14 cellular contexts compared by ENCODE assay signal in genomic region chr10:53314856-53315255, GRCh38.
DNase-seq lines count a peak whose midpoint lies in the region; ATAC-seq and TF ChIP-seq lines count a peak whose summit lies in the region.
"Had no signal": no experiment of that assay in that cellular context is flagged by ENCODE, and none has a peak within 500 bp of the region (broad histone marks: within the 10 kb centered on the region; RNA-seq: fewer than 3 reads in every experiment).

No MANE protein-coding gene starts in this region.

- peak overlapping the region; percentile 16 for H3K27ac Mint-ChIP-seq in nephron progenitor cell
- H3K27ac Mint-ChIP-seq: activated B cell treated with CpG ODN at 0.5 μM for 24 hours; activated T-helper 17 cell treated with anti-CD3 and anti-CD28 coated beads, Interleukin-2, amount 50 U/mL, for 72 hours; type B pancreatic cell had no signal

- 0% methylated on average over 1 of the region's 1 CpG for WGBS in GM23248 (ENCODE audit: low coverage in 1 of 2, low lambda C conversion rate in 2 of 2, missing lambda C conversion rate in 2 of 2), 2 experiments

- H3K4me2 ChIP-seq in GM23248 (ENCODE audit: unreplicated experiment) = peak overlapping the region; percentile 64
- no peak overlapping the region for H3K4me2 ChIP-seq in osteoblast (ENCODE audit: insufficient read depth, low read length)

- H2AFZ ChIP-seq in GM23248 = 0 out of 2 replicates have a peak overlapping the region, but pooled peaks have one; percentile 9
- no peak overlapping the region for H2AFZ ChIP-seq in osteoblast (ENCODE audit: low read length)
- H2AFZ ChIP-seq: parathyroid adenoma had no signal

- no peaks in the 10 kb centered on the region for H3K27me3 ChIP-seq in GM23248 (replicated peaks; ENCODE audit: insufficient read depth)
- H3K27me3 ChIP-seq in osteoblast (ENCODE audit: insufficient read depth, low read length) = no peaks in the 10 kb centered on the region

- H3K4me3 Mint-ChIP-seq in nephron progenitor cell = no peak overlapping the region
- H3K4me3 Mint-ChIP-seq: activated B cell treated with CpG ODN at 0.5 μM for 24 hours; activated T-helper 17 cell treated with anti-CD3 and anti-CD28 coated beads, Interleukin-2, amount 50 U/mL, for 72 hours; type B pancreatic cell had no signal

- no peak overlapping the region for H3K9ac ChIP-seq in GM23248
- H3K9ac ChIP-seq: parathyroid adenoma had no signal

- TF ChIP-seq POLR2A in GM18505 (IDR thresholded peaks at IDR 0.05; ENCODE audit: borderline replicate concordance, extremely low read depth, insufficient read depth, insufficient read length) = no peak

- H3K9me3 ChIP-seq in GM23248 (ENCODE audit: low read depth) = no peaks in the 10 kb centered on the region
- no peaks in the 10 kb centered on the region for H3K9me3 ChIP-seq in osteoblast (ENCODE audit: low read depth, low read length)

- H3K4me1 Mint-ChIP-seq in nephron progenitor cell = peaks cover 23% of the 10 kb centered on the region
- H3K4me1 Mint-ChIP-seq: activated B cell treated with CpG ODN at 0.5 μM for 24 hours; activated T-helper 17 cell treated with anti-CD3 and anti-CD28 coated beads, Interleukin-2, amount 50 U/mL, for 72 hours had no signal

- H3K4me3 ChIP-seq in GM23248 (no peak overlapping the region), epithelial cell of esophagus (ENCODE audit: low read length) (no peak overlapping the region), osteoblast (ENCODE audit: insufficient read depth, low read length) (no peak overlapping the region)

- 0 out of 2 replicates have a peak, but pooled peaks cover 3% of the 10 kb centered on the region for H3F3A ChIP-seq in GM23248 (ENCODE audit: insufficient read depth)

- no peaks in the 10 kb centered on the region for H3K36me3 Mint-ChIP-seq in nephron progenitor cell (ENCODE audit: low read depth)
- H3K36me3 Mint-ChIP-seq: type B pancreatic cell had no signal

- in situ Hi-C loops in GM23248 (cut with MboI) = no loop called here

- H3K4me1 ChIP-seq in GM23248 (ENCODE audit: insufficient read depth) = peaks cover 14% of the 10 kb centered on the region
- no peaks in the 10 kb centered on the region for H3K4me1 ChIP-seq in osteoblast (ENCODE audit: insufficient read depth, low read length)
- H3K4me1 ChIP-seq: parathyroid adenoma had no signal

- TF ChIP-seq CTCF in epithelial cell of esophagus (IDR thresholded peaks at IDR 0.05; ENCODE audit: insufficient read depth, low read depth, low read length, missing control alignments) = no peak
- no peak for TF ChIP-seq CTCF in nephron progenitor cell (IDR thresholded peaks at IDR 0.05)
- no peak for TF ChIP-seq CTCF in osteoblast (IDR thresholded peaks at IDR 0.05; ENCODE audit: extremely low read depth, low read depth, low read length)

- ATAC-seq in GM18505 (IDR thresholded peaks at IDR 0.05; ENCODE audit: unreplicated experiment) (no peak), HG03095 (IDR thresholded peaks at IDR 0.05; ENCODE audit: unreplicated experiment) (no peak)
- ATAC-seq: activated T-helper 17 cell treated with anti-CD3 and anti-CD28 coated beads, Interleukin-2, amount 50 U/mL, for 72 hours had no signal

- H4K20me1 ChIP-seq in GM23248 (ENCODE audit: insufficient read depth) (no peaks in the 10 kb centered on the region), osteoblast (ENCODE audit: insufficient read depth, low read length) (no peaks in the 10 kb centered on the region)

- H3K36me3 ChIP-seq in GM23248 (ENCODE audit: low read depth) = no peaks in the 10 kb centered on the region
- H3K36me3 ChIP-seq in osteoblast (ENCODE audit: insufficient read depth, low read length) = no peaks in the 10 kb centered on the region

- DNase-seq in GM23248 (peak; percentile 89), OCI-M1 (lab: John Stamatoyannopoulos, UW) (peak; percentile 7), epithelial cell of esophagus (ENCODE audit: low read depth) (peak; percentile 96), nephron progenitor cell (no peak), osteoblast (ENCODE audit: insufficient read length, low spot score, missing footprints) (no peak)
- no peak for DNase-seq in stimulated activated CD4-positive, alpha-beta T cell treated with anti-CD3 and anti-CD28 coated beads, Interleukin-1b, Interleukin-23, amount 100 ng/mL, for 48 hours
- DNase-seq: activated B cell treated with CpG ODN at 0.5 μM for 24 hours, dermis blood vessel endothelial cell, NCI-H1105 had no signal

- H3K27me3 Mint-ChIP-seq in nephron progenitor cell (ENCODE audit: low read depth, poor library complexity) = no peaks in the 10 kb centered on the region
- H3K27me3 Mint-ChIP-seq: activated B cell treated with CpG ODN at 0.5 μM for 24 hours; activated T-helper 17 cell treated with anti-CD3 and anti-CD28 coated beads, Interleukin-2, amount 50 U/mL, for 72 hours; type B pancreatic cell had no signal

- H3K27ac ChIP-seq in GM23248 (peak overlapping the region; percentile 13; the same call in 1 of the 2 replicates), osteoblast (ENCODE audit: low read depth, low read length) (no peak overlapping the region)
- H3K27ac ChIP-seq: parathyroid adenoma had no signal

- H3K9me2 ChIP-seq in GM23248 (ENCODE audit: insufficient read depth) = no peaks in the 10 kb centered on the region

- H3K79me2 ChIP-seq in GM23248 (ENCODE audit: insufficient read depth) = no peaks in the 10 kb centered on the region
- H3K79me2 ChIP-seq in osteoblast (ENCODE audit: insufficient read depth, low read length) = no peaks in the 10 kb centered on the region
- H3K79me2 ChIP-seq: parathyroid adenoma had no signal

- no peaks in the 10 kb centered on the region for H3K9me3 Mint-ChIP-seq in nephron progenitor cell
- H3K9me3 Mint-ChIP-seq: type B pancreatic cell had no signal

Comparison
In these comparisons a context has a peak if more than half of its experiments do, and no peak if none do; other contexts are left out.
1. DNase-seq: peak in GM23248 (single experiment), OCI-M1 (single experiment) and epithelial cell of esophagus (single experiment); none in nephron progenitor cell (single experiment), stimulated activated CD4-positive, alpha-beta T cell treated with anti-CD3 and anti-CD28 coated beads, Interleukin-1b, Interleukin-23, amount 100 ng/mL, for 48 hours (single experiment) and osteoblast (single experiment).